16 cellular contexts compared by ENCODE assay signal in the genomic region with DNA sequence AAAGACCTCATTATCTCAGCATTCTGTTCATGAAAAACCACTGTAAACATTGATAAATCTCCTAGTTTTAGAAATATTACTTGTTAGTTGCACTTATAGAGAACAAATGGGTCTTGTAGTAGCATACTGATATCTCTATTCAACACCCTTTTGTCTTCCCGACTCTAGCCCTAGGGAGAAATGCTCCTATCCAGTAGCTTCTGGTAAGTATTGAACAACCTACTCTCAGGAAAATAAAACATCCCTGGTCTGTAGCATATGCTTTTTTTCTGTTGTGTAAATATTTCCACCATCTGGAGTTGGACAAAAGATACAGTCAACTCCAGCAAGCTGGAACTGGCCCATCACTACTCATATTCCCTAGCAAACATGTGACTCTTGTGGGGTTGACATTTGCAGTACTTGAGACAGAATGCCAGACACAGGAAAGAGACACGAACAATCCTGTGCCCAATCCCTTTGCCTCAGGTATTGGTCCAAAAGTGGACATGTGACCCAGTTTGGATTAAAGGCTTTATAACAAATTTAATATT.
DNase-seq lines count a peak whose midpoint lies in the region; ATAC-seq, FAIRE-seq and TF ChIP-seq lines count a peak whose summit lies in the region.
"Had no signal": no experiment of that assay in that cellular context is flagged by ENCODE, and none has a peak within 500 bp of the region (broad histone marks: within the 10 kb centered on the region; RNA-seq: fewer than 3 reads in every experiment).

No MANE protein-coding gene starts in this region.

- TF ChIP-seq CTCF in fibroblast of the aortic adventitia (IDR thresholded peaks at IDR 0.05; ENCODE audit: insufficient read depth, low read length): no peak
- TF ChIP-seq CTCF in glutamatergic neuron (IDR thresholded peaks at IDR 0.05; ENCODE audit: partially characterized antibody, unreplicated experiment): no peak

- ATAC-seq in GM21367 (IDR thresholded peaks at IDR 0.05; ENCODE audit: unreplicated experiment): no peak
- ATAC-seq in HG03521 (IDR thresholded peaks at IDR 0.05; ENCODE audit: unreplicated experiment): no peak
- ATAC-seq: PC-3, right cardiac atrium had no signal

- H3K4me3 Mint-ChIP-seq in glutamatergic neuron (ENCODE audit: unreplicated experiment): no peak overlapping the region
- H3K4me3 Mint-ChIP-seq: activated CD4-positive, alpha-beta memory T cell treated with anti-CD3 and anti-CD28 coated beads, Interleukin-2, amount 10 ng/mL, durations not matched to agents 7 days and 5 days; memory B cell had no signal

- no peak overlapping the region for H3K4me3 ChIP-seq in fibroblast of the aortic adventitia (ENCODE audit: low read depth, low read length)

- H3K9me3 Mint-ChIP-seq in glutamatergic neuron (ENCODE audit: unreplicated experiment): no peaks in the 10 kb centered on the region
- H3K9me3 Mint-ChIP-seq: activated CD4-positive, alpha-beta memory T cell treated with anti-CD3 and anti-CD28 coated beads, Interleukin-2, amount 10 ng/mL, durations not matched to agents 7 days and 5 days; memory B cell had no signal

- no peak overlapping the region for H3K27ac Mint-ChIP-seq in glutamatergic neuron (ENCODE audit: unreplicated experiment)
- H3K27ac Mint-ChIP-seq: activated CD4-positive, alpha-beta memory T cell treated with anti-CD3 and anti-CD28 coated beads, Interleukin-2, amount 10 ng/mL, durations not matched to agents 7 days and 5 days; memory B cell had no signal

- no peak for FAIRE-seq in GM19239 (lab: Jason Lieb, UNC)

- H3K4me1 Mint-ChIP-seq in glutamatergic neuron (ENCODE audit: low read depth, unreplicated experiment): no peaks in the 10 kb centered on the region
- H3K4me1 Mint-ChIP-seq: activated CD4-positive, alpha-beta memory T cell treated with anti-CD3 and anti-CD28 coated beads, Interleukin-2, amount 10 ng/mL, durations not matched to agents 7 days and 5 days; memory B cell had no signal

- H3K36me3 Mint-ChIP-seq in glutamatergic neuron (ENCODE audit: unreplicated experiment): no peaks in the 10 kb centered on the region
- H3K36me3 Mint-ChIP-seq: memory B cell had no signal

- H3K27me3 Mint-ChIP-seq in glutamatergic neuron (ENCODE audit: unreplicated experiment): no peaks in the 10 kb centered on the region
- H3K27me3 Mint-ChIP-seq: memory B cell had no signal

- DNase-seq in DMS153 treated with DMSO at 0.1 percent for 48 hours (lab: John Stamatoyannopoulos, UW; ENCODE audit: unreplicated experiment) (peak; percentile 97), NCI-H1694 treated with DMSO at 0.1 percent for 48 hours (lab: John Stamatoyannopoulos, UW) (peak; percentile 93), NCI-H748 (lab: John Stamatoyannopoulos, UW; ENCODE audit: unreplicated experiment) (peak; percentile 56), fibroblast of the aortic adventitia (ENCODE audit: low read depth) (peak; percentile 14), glutamatergic neuron (no peak), GM19239 (ENCODE audit: insufficient read length, low spot score) (no peak)
- DNase-seq: activated CD4-positive, alpha-beta memory T cell treated with anti-CD3 and anti-CD28 coated beads, Interleukin-2, amount 10 ng/mL, durations not matched to agents 7 days and 5 days; AML-193; head of caudate nucleus; NCI-H226; PC-3; SW 1271 had no signal

Comparison
In these comparisons a context has a peak if more than half of its experiments do, and no peak if none do; other contexts are left out.
1. DNase-seq: peak in DMS153 treated with DMSO at 0.1 percent for 48 hours (single experiment), NCI-H1694 treated with DMSO at 0.1 percent for 48 hours (single experiment), NCI-H748 (single experiment) and fibroblast of the aortic adventitia (single experiment); none in glutamatergic neuron (single experiment) and GM19239 (single experiment).